16 cellular contexts compared by ENCODE assay signal in genomic region chr12:107431942-107432341, GRCh38.
A peak's percentile ranks its signal among the peaks of the same experiment; 100 is the strongest.
DNase-seq lines count a peak whose midpoint lies in the region; ATAC-seq and TF ChIP-seq lines count a peak whose summit lies in the region.
"Had no signal": no experiment of that assay in that cellular context is flagged by ENCODE, and none has a peak within 500 bp of the region (broad histone marks: within the 10 kb centered on the region; RNA-seq: fewer than 3 reads in every experiment).

No MANE protein-coding gene starts in this region.

- H3K4me1 ChIP-seq in BLaER1: peaks cover 5% of the 10 kb centered on the region; the same call in 1 of the 2 replicates

- H3K27me3 Mint-ChIP-seq in effector memory CD8-positive, alpha-beta T cell: peaks cover 0 to under 1% of the 10 kb centered on the region in 2 donors
- H3K27me3 Mint-ChIP-seq in nephron progenitor cell (ENCODE audit: low read depth, poor library complexity): peaks cover 54% of the 10 kb centered on the region
- H3K27me3 Mint-ChIP-seq: CD4-positive, alpha-beta T cell had no signal

- peak; percentile 60 for DNase-seq in NK-92 treated with Interleukin-12 subunit alpha and Interleukin-12 subunit beta, amount 100 ng/mL, for 24 hours (lab: John Stamatoyannopoulos, UW)
- DNase-seq in NK-92 (lab: John Stamatoyannopoulos, UW; ENCODE audit: unreplicated experiment) (no peak), nephron progenitor cell (no peak), AG20443 (ENCODE audit: low spot score) (no peak), COLO829 (ENCODE audit: low spot score) (no peak), NCI-H2081 (lab: John Stamatoyannopoulos, UW) (no peak)
- no peak for DNase-seq in effector memory CD8-positive, alpha-beta T cell
- DNase-seq: AML-193; C1 segment of cervical spinal cord; CD4-positive, alpha-beta T cell; DMS79; GM23248 had no signal

- peaks cover 4% of the 10 kb centered on the region for H3K9me3 ChIP-seq in BLaER1

- H3K4me3 ChIP-seq in BLaER1: no peak overlapping the region
- H3K4me3 ChIP-seq: GM23248 had no signal

- H3K36me3 ChIP-seq in BLaER1: no peaks in the 10 kb centered on the region

- no peaks in the 10 kb centered on the region for H3K27me3 ChIP-seq in BLaER1

- H3K4me2 ChIP-seq in BLaER1: peak overlapping the region; percentile 16; the same call in 1 of the 2 replicates

- no peaks in the 10 kb centered on the region for H3K36me3 Mint-ChIP-seq in effector memory CD8-positive, alpha-beta T cell (ENCODE audit: insufficient read depth)
- H3K36me3 Mint-ChIP-seq in nephron progenitor cell (ENCODE audit: low read depth): peaks cover 8% of the 10 kb centered on the region

- TF ChIP-seq CTCF in nephron progenitor cell (IDR thresholded peaks at IDR 0.05): no peak

- peak; percentile 29 for ATAC-seq in effector memory CD8-positive, alpha-beta T cell (replicated peaks)
- ATAC-seq: HCT116, HepG2 had no signal

- H3K27ac Mint-ChIP-seq in effector memory CD8-positive, alpha-beta T cell: peak overlapping the region in 1 of 2 donors; percentile 30
- peak overlapping the region; percentile 54 for H3K27ac Mint-ChIP-seq in nephron progenitor cell
- H3K27ac Mint-ChIP-seq: CD4-positive, alpha-beta T cell had no signal

- H4K20me1 ChIP-seq in BLaER1: 0 out of 2 replicates have a peak, but pooled peaks cover 8% of the 10 kb centered on the region

- peaks cover 0 to 2% of the 10 kb centered on the region in 2 donors for H3K9me3 Mint-ChIP-seq in effector memory CD8-positive, alpha-beta T cell
- peaks cover 11% of the 10 kb centered on the region for H3K9me3 Mint-ChIP-seq in nephron progenitor cell
- H3K9me3 Mint-ChIP-seq: CD4-positive, alpha-beta T cell had no signal

- no peak overlapping the region for H3K27ac ChIP-seq in BLaER1
- H3K27ac ChIP-seq: 22Rv1, GM23248 had no signal

- H3K9ac ChIP-seq in BLaER1: no peak overlapping the region
- H3K9ac ChIP-seq: GM23248 had no signal

- no peak overlapping the region for H3K4me3 Mint-ChIP-seq in effector memory CD8-positive, alpha-beta T cell
- H3K4me3 Mint-ChIP-seq in nephron progenitor cell: no peak overlapping the region
- H3K4me3 Mint-ChIP-seq: CD4-positive, alpha-beta T cell had no signal

- H3K4me1 Mint-ChIP-seq in effector memory CD8-positive, alpha-beta T cell (ENCODE audit: low read depth in 2 of 2): peaks cover 10 to 13% of the 10 kb centered on the region in 2 donors
- peaks cover 4% of the 10 kb centered on the region for H3K4me1 Mint-ChIP-seq in nephron progenitor cell
